8 cellular contexts compared by ENCODE assay signal in the genomic region with DNA sequence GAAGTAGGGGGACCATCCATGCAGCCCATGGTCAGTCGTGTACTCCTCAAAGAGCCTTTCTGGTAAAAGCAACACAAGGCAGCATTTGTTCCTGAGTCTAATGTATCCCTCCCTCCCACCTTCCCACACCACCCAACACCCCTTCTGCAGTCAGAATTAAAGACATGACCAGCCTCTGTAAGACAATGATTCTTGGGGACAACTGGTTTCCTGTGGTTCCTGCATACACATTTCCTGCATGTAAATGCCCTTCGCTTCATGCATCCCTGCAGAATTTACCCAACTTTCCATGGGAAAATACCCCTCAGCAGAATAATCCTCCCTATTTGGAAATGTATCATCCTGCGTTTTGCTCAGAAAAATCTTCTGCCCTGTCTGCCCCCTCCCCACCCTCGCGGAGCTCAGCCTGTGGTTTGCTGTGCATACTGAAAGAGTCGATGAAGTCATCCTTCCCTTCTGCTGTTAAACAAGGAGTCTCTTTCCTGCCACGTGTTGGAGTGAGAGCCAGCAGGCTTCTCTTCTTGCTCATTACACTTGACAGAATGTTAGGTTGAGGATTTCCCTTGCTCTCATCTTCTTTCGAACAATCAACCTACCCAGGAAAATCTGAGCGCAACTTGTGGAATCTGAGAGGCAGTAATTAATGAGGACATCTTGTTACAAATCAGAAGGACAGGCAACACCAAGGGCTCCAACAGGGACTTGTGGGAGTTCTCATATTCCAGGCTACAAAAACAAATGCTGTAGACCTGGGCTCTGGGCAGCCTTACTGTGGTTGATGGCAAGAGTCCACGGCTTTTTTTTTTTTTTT. TPM values are rescaled to one million over a fixed set of nuclear protein-coding genes. Genes with fewer than 3 reads are reported as not detected.
DNase-seq lines count a peak whose midpoint lies in the region; ATAC-seq and TF ChIP-seq lines count a peak whose summit lies in the region.

No MANE protein-coding gene starts in this region.

- H3K4me2 ChIP-seq in mammary epithelial cell (ENCODE audit: insufficient read depth, low read depth, low read length) = no peak overlapping the region

- no peak overlapping the region for H2AFZ ChIP-seq in mammary epithelial cell (ENCODE audit: low read depth, low read length)

- no peaks in the 10 kb centered on the region for H3K27me3 ChIP-seq in mammary epithelial cell (ENCODE audit: insufficient read depth, low read length)
- no peaks in the 10 kb centered on the region for H3K27me3 ChIP-seq in upper lobe of right lung

- dilution Hi-C loops in mammary epithelial cell (cut with HindIII; ENCODE audit: low sequenced_read_pairs) = no loop called here

- H3K4me1 ChIP-seq in mammary epithelial cell (ENCODE audit: insufficient read depth, low read length) (no peaks in the 10 kb centered on the region), mesodermal cell (ENCODE audit: control insufficient read depth, insufficient read depth, low read length, poor library complexity, severe bottlenecking) (peaks cover 4% of the 10 kb centered on the region), upper lobe of right lung (peaks cover 6% of the 10 kb centered on the region)

- intact Hi-C loops in mammary epithelial cell (cut with micrococcal nuclease) (no loop called here), upper lobe of right lung (cut with DNase I) (no loop called here)

- WGBS in mammary epithelial cell (ENCODE audit: low coverage, missing lambda C conversion rate) = 32% methylated on average over 10 of the region's 10 CpGs
- WGBS in mesodermal cell (ENCODE audit: insufficient coverage in 2 of 2), 2 experiments = 57 to 85% methylated on average over 2 to 3 of the region's 10 CpGs

- ATAC-seq in HG02610 (IDR thresholded peaks at IDR 0.05; ENCODE audit: unreplicated experiment) (peak; percentile 80), upper lobe of right lung (peak; percentile 47)

- no peak for TF ChIP-seq CTCF in mammary epithelial cell (conservative IDR thresholded peaks at IDR 0.05 in 1 of 2, IDR thresholded peaks at IDR 0.05 in 1 of 2; ENCODE audit: extremely low read depth in 1 of 2, insufficient read depth in 1 of 2, low read depth in 1 of 2, low read length in 2 of 2)
- TF ChIP-seq CTCF in upper lobe of right lung (IDR thresholded peaks at IDR 0.05) = no peak

- H3K79me2 ChIP-seq in mammary epithelial cell (ENCODE audit: insufficient read depth, low read length) = no peaks in the 10 kb centered on the region

- H3K27ac ChIP-seq in mammary epithelial cell (ENCODE audit: insufficient read depth, low read depth, low read length) = no peak overlapping the region
- peak overlapping the region; percentile 66 for H3K27ac ChIP-seq in mesodermal cell (ENCODE audit: low read depth, low read length, severe bottlenecking)
- H3K27ac ChIP-seq in upper lobe of right lung = no peak overlapping the region

- H3K9me3 ChIP-seq in mammary epithelial cell (replicated peaks; ENCODE audit: insufficient read depth, low read length) (no peaks in the 10 kb centered on the region), mesodermal cell (ENCODE audit: control insufficient read depth, low read length) (no peaks in the 10 kb centered on the region), upper lobe of right lung (no peaks in the 10 kb centered on the region)

- BruUV-seq in mammary epithelial cell (replicated peaks; lab: Mats Ljungman, UMichigan) = no TSS peak

- CTCF ChIA-PET in mammary epithelial cell (lab: Charles Lee; ENCODE audit: low non-redundant PET) = no interaction called here

- H4K20me1 ChIP-seq in mammary epithelial cell (ENCODE audit: insufficient read depth, low read length) = no peaks in the 10 kb centered on the region

- H3K4me3 ChIP-seq in mammary epithelial cell (replicated peaks in 1 of 3; ENCODE audit: insufficient read depth in 1 of 3, low read depth in 2 of 3, low read length in 3 of 3) (no peak overlapping the region), mesodermal cell (ENCODE audit: extremely low read depth, insufficient read depth, low read length, poor library complexity, severe bottlenecking) (no peak overlapping the region), upper lobe of right lung (no peak overlapping the region)

- no peaks in the 10 kb centered on the region for H3K36me3 ChIP-seq in mammary epithelial cell (ENCODE audit: insufficient read depth, low read length)
- no peaks in the 10 kb centered on the region for H3K36me3 ChIP-seq in mesodermal cell (ENCODE audit: control insufficient read depth, insufficient read depth, low read length)
- no peaks in the 10 kb centered on the region for H3K36me3 ChIP-seq in upper lobe of right lung

- H3K9ac ChIP-seq in mammary epithelial cell (ENCODE audit: insufficient read depth, low read length) = no peak overlapping the region

- peak; percentile 62 for DNase-seq in DMS53 (lab: John Stamatoyannopoulos, UW)
- DNase-seq in DMS53 treated with DMSO at 0.1 percent for 48 hours (lab: John Stamatoyannopoulos, UW; ENCODE audit: unreplicated experiment) = no peak
- peak; percentile 61 for DNase-seq in NCI-H69 (lab: John Stamatoyannopoulos, UW)
- peak; percentile 35 for DNase-seq in mammary epithelial cell
- DNase-seq in upper lobe of right lung = no peak
- DNase-seq in NCI-H2196 treated with DMSO at 0.1 percent for 48 hours (lab: John Stamatoyannopoulos, UW; ENCODE audit: unreplicated experiment) = no peak

- in situ Hi-C loops in mammary epithelial cell (cut with MboI; ENCODE audit: low sequenced_read_pairs in 2 of 2) = no loop called here

RNA-seq across cellular contexts. Expression of a gene that starts 4.7 kb away (rescaled TPM):
- total RNA-seq in mammary epithelial cell = not detected
- not detected for polyA plus RNA-seq in mammary epithelial cell
- not detected for polyA minus RNA-seq in mammary epithelial cell
- polyA plus RNA-seq in mesodermal cell (2013, experiment 1 of 2) = 0.41 TPM
- 0.15 TPM for polyA plus RNA-seq in mesodermal cell (2013, experiment 2 of 2)
- not detected for total RNA-seq in upper lobe of right lung

RNA-seq across cellular contexts. Expression of a gene that starts 49.1 kb away (rescaled TPM):
- total RNA-seq in mammary epithelial cell = 10 to 100 TPM; 13.3 to 23.4 TPM
- polyA plus RNA-seq in mammary epithelial cell = 14.9 TPM
- polyA minus RNA-seq in mammary epithelial cell = 30.9 TPM
- 35.0 TPM for polyA plus RNA-seq in mesodermal cell (2013, experiment 1 of 2)
- polyA plus RNA-seq in mesodermal cell (2013, experiment 2 of 2) = 32.8 TPM
- total RNA-seq in upper lobe of right lung = 28.1 TPM

Comparison
In these comparisons a context has a peak if more than half of its experiments do, and no peak if none do; other contexts are left out.
1. DNase-seq: peak in DMS53 (single experiment), NCI-H69 (single experiment) and mammary epithelial cell (single experiment); none in DMS53 treated with DMSO at 0.1 percent for 48 hours (single experiment), upper lobe of right lung (single experiment) and NCI-H2196 treated with DMSO at 0.1 percent for 48 hours (single experiment).